ENCODE assay signal across 24 cellular contexts in genomic region chr9:117521293-117521692, GRCh38.
"Had no signal": no experiment of that assay in that cellular context is flagged by ENCODE, and none has a peak within 500 bp of the region (broad histone marks: within the 10 kb centered on the region; RNA-seq: fewer than 3 reads in every experiment).

No MANE protein-coding gene starts in this region.

- H3K36me3 ChIP-seq: esophagus squamous epithelium, heart right ventricle, left ventricle myocardium inferior, lower lobe of right lung, ovary, sigmoid colon, stomach, tibial artery had no signal

- H3K27me3 ChIP-seq: esophagus squamous epithelium, ovary, sigmoid colon, stomach had no signal

- H3K9me3 ChIP-seq: esophagus squamous epithelium, lower lobe of right lung, ovary, psoas muscle, stomach, tibial artery had no signal

- H3K27ac ChIP-seq: esophagus squamous epithelium, heart right ventricle, left ventricle myocardium inferior, lower lobe of right lung, ovary, psoas muscle, sigmoid colon, stomach, tibial artery had no signal

- DNase-seq: cortex of kidney; effector memory CD8-positive, alpha-beta T cell; erythroblast; esophagus squamous epithelium; foreskin melanocyte; glutamatergic neuron; heart right ventricle; immature natural killer cell; islet precursor cell; kidney glomerular epithelial cell; left colon; left ventricle myocardium inferior; lower lobe of right lung; natural killer cell; occipital lobe; ovary; psoas muscle; right cardiac atrium; sigmoid colon; stimulated activated CD4-positive, alpha-beta T cell treated with anti-CD3 and anti-CD28 coated beads, Interleukin-2, amount 100 ng/mL, for 24 hours; stimulated activated CD4-positive, alpha-beta T cell treated with anti-CD3 and anti-CD28 coated beads, Interleukin-4, amount 100 ng/mL, for 24 hours; stimulated activated naive CD4-positive, alpha-beta T cell treated with Interleukin-2 at 50 U/mL for 16 hours; stomach; tibial artery had no signal

- H3K4me1 ChIP-seq: esophagus squamous epithelium, heart right ventricle, left ventricle myocardium inferior, lower lobe of right lung, psoas muscle, sigmoid colon, tibial artery had no signal

- H3K4me3 ChIP-seq: esophagus squamous epithelium, heart right ventricle, left ventricle myocardium inferior, lower lobe of right lung, ovary, psoas muscle, sigmoid colon, stomach, tibial artery had no signal
